ENCODE assay signal across 1 cellular context in the genomic region with DNA sequence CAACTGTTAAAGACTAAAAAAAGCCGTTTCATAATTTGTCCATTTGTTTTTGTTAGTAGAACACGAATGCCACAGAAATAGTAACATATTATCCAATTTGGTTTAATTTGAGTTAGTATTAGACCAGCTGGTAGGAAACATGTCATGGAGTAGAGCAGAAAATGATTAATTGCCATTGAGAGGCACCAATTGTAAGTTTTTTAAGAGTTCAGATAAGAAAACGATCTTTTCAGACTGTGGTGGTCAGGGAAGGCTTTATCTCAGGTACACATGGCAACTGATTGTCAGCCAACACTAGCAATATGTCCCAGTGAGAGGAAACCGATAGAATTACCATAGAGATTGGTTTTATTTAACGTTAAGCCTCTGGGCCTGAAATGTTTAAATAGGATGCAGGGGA.
TF ChIP-seq lines count a peak whose summit lies in the region.

No MANE protein-coding gene starts in this region.

TF ChIP-seq in K562, 482 proteins besides CTCF, POLR2A, EP300 and RAD21 (continued from another document):
- TF ChIP-seq, protein P1, sequence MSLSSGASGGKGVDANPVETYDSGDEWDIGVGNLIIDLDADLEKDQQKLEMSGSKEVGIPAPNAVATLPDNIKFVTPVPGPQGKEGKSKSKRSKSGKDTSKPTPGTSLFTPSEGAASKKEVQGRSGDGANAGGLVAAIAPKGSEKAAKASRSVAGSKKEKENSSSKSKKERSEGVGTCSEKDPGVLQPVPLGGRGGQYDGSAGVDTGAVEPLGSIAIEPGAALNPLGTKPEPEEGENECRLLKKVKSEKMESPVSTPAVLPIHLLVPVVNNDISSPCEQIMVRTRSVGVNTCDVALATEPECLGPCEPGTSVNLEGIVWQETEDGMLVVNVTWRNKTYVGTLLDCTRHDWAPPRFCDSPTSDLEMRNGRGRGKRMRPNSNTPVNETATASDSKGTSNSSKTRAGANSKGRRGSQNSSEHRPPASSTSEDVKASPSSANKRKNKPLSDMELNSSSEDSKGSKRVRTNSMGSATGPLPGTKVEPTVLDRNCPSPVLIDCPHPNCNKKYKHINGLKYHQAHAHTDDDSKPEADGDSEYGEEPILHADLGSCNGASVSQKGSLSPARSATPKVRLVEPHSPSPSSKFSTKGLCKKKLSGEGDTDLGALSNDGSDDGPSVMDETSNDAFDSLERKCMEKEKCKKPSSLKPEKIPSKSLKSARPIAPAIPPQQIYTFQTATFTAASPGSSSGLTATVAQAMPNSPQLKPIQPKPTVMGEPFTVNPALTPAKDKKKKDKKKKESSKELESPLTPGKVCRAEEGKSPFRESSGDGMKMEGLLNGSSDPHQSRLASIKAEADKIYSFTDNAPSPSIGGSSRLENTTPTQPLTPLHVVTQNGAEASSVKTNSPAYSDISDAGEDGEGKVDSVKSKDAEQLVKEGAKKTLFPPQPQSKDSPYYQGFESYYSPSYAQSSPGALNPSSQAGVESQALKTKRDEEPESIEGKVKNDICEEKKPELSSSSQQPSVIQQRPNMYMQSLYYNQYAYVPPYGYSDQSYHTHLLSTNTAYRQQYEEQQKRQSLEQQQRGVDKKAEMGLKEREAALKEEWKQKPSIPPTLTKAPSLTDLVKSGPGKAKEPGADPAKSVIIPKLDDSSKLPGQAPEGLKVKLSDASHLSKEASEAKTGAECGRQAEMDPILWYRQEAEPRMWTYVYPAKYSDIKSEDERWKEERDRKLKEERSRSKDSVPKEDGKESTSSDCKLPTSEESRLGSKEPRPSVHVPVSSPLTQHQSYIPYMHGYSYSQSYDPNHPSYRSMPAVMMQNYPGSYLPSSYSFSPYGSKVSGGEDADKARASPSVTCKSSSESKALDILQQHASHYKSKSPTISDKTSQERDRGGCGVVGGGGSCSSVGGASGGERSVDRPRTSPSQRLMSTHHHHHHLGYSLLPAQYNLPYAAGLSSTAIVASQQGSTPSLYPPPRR (CRISPR knock-in tag; IDR thresholded peaks at IDR 0.05; ENCODE audit: borderline replicate concordance), result no peak
- TF ChIP-seq DPF2 (IDR thresholded peaks at IDR 0.05) (0 out of 2 replicates have a peak, but pooled peaks have one; percentile 31), NCOR1 (IDR thresholded peaks at IDR 0.05) (peak; percentile 43; the same call in 1 of the 2 replicates), PYGO2 (tag; IDR thresholded peaks at IDR 0.05) (no peak), MEIS2 (IDR thresholded peaks at IDR 0.05; ENCODE audit: partially characterized antibody) (peak; percentile 96), CBFA2T3 (IDR thresholded peaks at IDR 0.05) (peak; percentile 73), CBFA2T2 (conservative IDR thresholded peaks at IDR 0.05) (peak; percentile 48; the same call in 1 of the 2 replicates), ZNF431 (CRISPR knock-in tag; IDR thresholded peaks at IDR 0.05) (no peak), SOX6 (IDR thresholded peaks at IDR 0.05) (peak; percentile 68), PKNOX1 (IDR thresholded peaks at IDR 0.05) (peak; percentile 83), SIN3B (IDR thresholded peaks at IDR 0.05; ENCODE audit: low read depth) (no peak), TCF3 (CRISPR knock-in tag; IDR thresholded peaks at IDR 0.05) (peak; percentile 31; the same call in 1 of the 2 replicates), TEAD4 (IDR thresholded peaks at IDR 0.05; ENCODE audit: low read length) (peak; percentile 73), TEAD4 (CRISPR knock-in tag; IDR thresholded peaks at IDR 0.05; ENCODE audit: borderline replicate concordance) (no peak)
- TF ChIP-seq, protein P2, sequence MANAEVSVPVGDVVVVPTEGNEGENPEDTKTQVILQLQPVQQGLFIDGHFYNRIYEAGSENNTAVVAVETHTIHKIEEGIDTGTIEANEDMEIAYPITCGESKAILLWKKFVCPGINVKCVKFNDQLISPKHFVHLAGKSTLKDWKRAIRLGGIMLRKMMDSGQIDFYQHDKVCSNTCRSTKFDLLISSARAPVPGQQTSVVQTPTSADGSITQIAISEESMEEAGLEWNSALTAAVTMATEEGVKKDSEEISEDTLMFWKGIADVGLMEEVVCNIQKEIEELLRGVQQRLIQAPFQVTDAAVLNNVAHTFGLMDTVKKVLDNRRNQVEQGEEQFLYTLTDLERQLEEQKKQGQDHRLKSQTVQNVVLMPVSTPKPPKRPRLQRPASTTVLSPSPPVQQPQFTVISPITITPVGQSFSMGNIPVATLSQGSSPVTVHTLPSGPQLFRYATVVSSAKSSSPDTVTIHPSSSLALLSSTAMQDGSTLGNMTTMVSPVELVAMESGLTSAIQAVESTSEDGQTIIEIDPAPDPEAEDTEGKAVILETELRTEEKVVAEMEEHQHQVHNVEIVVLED (CRISPR knock-in tag; IDR thresholded peaks at IDR 0.05), result no peak
